Comparison of ENCODE assay signal across 18 cellular contexts in genomic region chr5:53422539-53422938, GRCh38. TPM values are rescaled to one million over a fixed set of nuclear protein-coding genes. Genes with fewer than 3 reads are reported as not detected.
DNase-seq lines count a peak whose midpoint lies in the region; ATAC-seq, FAIRE-seq and TF ChIP-seq lines count a peak whose summit lies in the region.
"Had no signal": no experiment of that assay in that cellular context is flagged by ENCODE, and none has a peak within 500 bp of the region (broad histone marks: within the 10 kb centered on the region; RNA-seq: fewer than 3 reads in every experiment).

No MANE protein-coding gene starts in this region.

- H3K27me3 ChIP-seq in GM23248 (replicated peaks; ENCODE audit: insufficient read depth) (no peaks in the 10 kb centered on the region), testis (no peaks in the 10 kb centered on the region)

- no peak for ATAC-seq in HG03025 (IDR thresholded peaks at IDR 0.05; ENCODE audit: low FRiP score, unreplicated experiment)
- ATAC-seq: HCT116; sciatic nerve; stimulated activated naive CD8-positive, alpha-beta T cell treated with anti-CD3 and anti-CD28 coated beads, Interleukin-15, amount 100 ng/mL, for 72 hours had no signal

- H3K27ac ChIP-seq in GM23248 (peak overlapping the region; percentile 89), testis (no peak overlapping the region)
- H3K27ac ChIP-seq: SK-N-MC, VCaP had no signal

- intact Hi-C loops in testis (cut with DNase I; ENCODE audit: low total_unique reads): no loop called here

- no peaks in the 10 kb centered on the region for H3K36me3 ChIP-seq in GM23248 (ENCODE audit: low read depth)
- no peaks in the 10 kb centered on the region for H3K36me3 ChIP-seq in testis (ENCODE audit: low read depth, missing control alignments)

- H2AFZ ChIP-seq in GM23248: no peak overlapping the region

- peak overlapping the region; percentile 23 for H3K4me2 ChIP-seq in GM23248 (ENCODE audit: unreplicated experiment)

- H3K79me2 ChIP-seq in GM23248 (ENCODE audit: insufficient read depth): no peaks in the 10 kb centered on the region

- H3F3A ChIP-seq in GM23248 (ENCODE audit: insufficient read depth): peaks cover 66% of the 10 kb centered on the region

- H3K4me3 ChIP-seq in GM23248 (no peak overlapping the region), foreskin fibroblast (ENCODE audit: low read depth in 1 of 2, low read length in 2 of 2) (no peak overlapping the region), testis (no peak overlapping the region)
- H3K4me3 ChIP-seq: SK-N-MC had no signal

- TF ChIP-seq POLR2A in testis (IDR thresholded peaks at IDR 0.05): no peak

- peak overlapping the region; percentile 74 for H3K9ac ChIP-seq in GM23248

- no peak for FAIRE-seq in GM19239 (lab: Jason Lieb, UNC)
- FAIRE-seq: endometrium had no signal

- no peaks in the 10 kb centered on the region for H3K9me2 ChIP-seq in GM23248 (ENCODE audit: insufficient read depth)

- 50 to 51% methylated on average over 3 of the region's 3 CpGs for WGBS in GM23248 (ENCODE audit: low coverage in 1 of 2, low lambda C conversion rate in 2 of 2, missing lambda C conversion rate in 2 of 2), 2 experiments
- 79% methylated on average over 3 of the region's 3 CpGs for WGBS in testis, 2 donors

- in situ Hi-C loops in GM23248 (cut with MboI): no loop called here

- TF ChIP-seq CTCF in foreskin fibroblast (IDR thresholded peaks at IDR 0.05; ENCODE audit: low read depth, low read length): no peak
- no peak for TF ChIP-seq CTCF in testis (IDR thresholded peaks at IDR 0.05)

- peak; percentile 97 for DNase-seq in GM23248
- peak; percentile 60 for DNase-seq in amniotic epithelial cell (ENCODE audit: low read depth)
- DNase-seq in foreskin fibroblast: peak; percentile 75 to 76
- DNase-seq in stromal cell of bone marrow (ENCODE audit: low read depth): peak; percentile 89
- DNase-seq in GM19239 (ENCODE audit: insufficient read length, low spot score): no peak
- no peak for DNase-seq in testis
- DNase-seq: activated naive CD4-positive, alpha-beta T cell; GDM1; hypothalamus; NCI-H2171 treated with DMSO at 0.1 percent for 48 hours; NK-92 treated with Interleukin-12 subunit alpha and Interleukin-12 subunit beta, amount 100 ng/mL, for 24 hours; stimulated activated naive CD8-positive, alpha-beta T cell treated with anti-CD3 and anti-CD28 coated beads, Interleukin-15, amount 100 ng/mL, for 72 hours had no signal

- H3K4me1 ChIP-seq in GM23248 (ENCODE audit: insufficient read depth) (peaks cover 73% of the 10 kb centered on the region), testis (no peaks in the 10 kb centered on the region)

- no peaks in the 10 kb centered on the region for H3K9me3 ChIP-seq in GM23248 (ENCODE audit: low read depth)
- no peaks in the 10 kb centered on the region for H3K9me3 ChIP-seq in testis

- no peaks in the 10 kb centered on the region for H4K20me1 ChIP-seq in GM23248 (ENCODE audit: insufficient read depth)

RNA-seq across cellular contexts. Expression of gene FST, which starts 57.9 kb away (rescaled TPM):
- 61.2 and 87.0 TPM in 2 replicates for total RNA-seq in GM23248 (2014; rRNA removed; shearing (Covaris generic))
- polyA plus RNA-seq in GM23248 (2016; fragmentation: Nextera tagmentation; extraction: Ambion mirVana) (56.0 and 85.0 TPM in 2 replicates), testis (ENCODE audit: insufficient read depth, low read depth, low replicate concordance) (9.3 TPM)
- total RNA-seq in testis: 1 to 10 TPM; 8.0 to 8.7 TPM

Comparison
In these comparisons a context has a peak if more than half of its experiments do, and no peak if none do; other contexts are left out.
1. DNase-seq: peak in GM23248 (single experiment), amniotic epithelial cell (single experiment), foreskin fibroblast (2 of 2) and stromal cell of bone marrow (single experiment); none in GM19239 (single experiment) and testis (single experiment).